Comparison of ENCODE assay signal across 38 cellular contexts in genomic region chr2:81984969-81985637, GRCh38.
"Had no signal": no experiment of that assay in that cellular context is flagged by ENCODE, and none has a peak within 500 bp of the region (broad histone marks: within the 10 kb centered on the region; RNA-seq: fewer than 3 reads in every experiment).

No MANE protein-coding gene starts in this region.

- H3K79me2 ChIP-seq: hepatocyte had no signal

- H3K4me1 Mint-ChIP-seq: activated CD4-positive, alpha-beta T cell treated with anti-CD3 and anti-CD28 coated beads, Interleukin-2, amount 10 ng/mL, durations not matched to agents 24 days and 14 days; central memory CD8-positive, alpha-beta T cell; natural killer cell had no signal

- H3K36me3 ChIP-seq: ovary, prostate gland, sigmoid colon, thyroid gland had no signal

- H3K27ac Mint-ChIP-seq: activated CD4-positive, alpha-beta memory T cell treated with anti-CD3 and anti-CD28 coated beads for 36 hours; activated CD4-positive, alpha-beta T cell treated with anti-CD3 and anti-CD28 coated beads, Interleukin-2, amount 10 ng/mL, durations not matched to agents 24 days and 14 days; activated T-helper 1 cell treated with anti-CD3 and anti-CD28 coated beads, Interleukin-12 subunit alpha, Interleukin-12 subunit beta, Interleukin-2, Interleukin-4 antibody, amounts not matched to agents 30 ng/mL and 10 ng/mL and 1 ng/mL, durations not matched to agents 14 hours and 24 hours and 36 hours; natural killer cell; stimulated activated naive CD8-positive, alpha-beta T cell treated with anti-CD3 and anti-CD28 coated beads, Interleukin-15, Interleukin-2, amounts not matched to agents 100 ng/mL and 50 ng/mL, for 24 hours; T-helper 1 cell treated with Interleukin-12 subunit alpha and Interleukin-12 subunit beta and Interleukin-4 antibody, amounts not matched to agents 30 μg/mL and 1 μg/mL, for 36 hours had no signal

- H3K9me3 Mint-ChIP-seq: activated T-helper 1 cell treated with anti-CD3 and anti-CD28 coated beads, Interleukin-12 subunit alpha, Interleukin-12 subunit beta, Interleukin-2, Interleukin-4 antibody, amounts not matched to agents 30 ng/mL and 10 ng/mL and 1 ng/mL, durations not matched to agents 14 hours and 24 hours and 36 hours had no signal

- H3K27ac ChIP-seq: epithelial cell of prostate, hepatocyte, ovary, prostate gland, sigmoid colon, thyroid gland, VCaP had no signal

- H3K4me3 Mint-ChIP-seq: activated CD4-positive, alpha-beta memory T cell treated with anti-CD3 and anti-CD28 coated beads for 36 hours; activated CD4-positive, alpha-beta T cell treated with anti-CD3 and anti-CD28 coated beads, Interleukin-2, amount 10 ng/mL, durations not matched to agents 24 days and 14 days; activated T-helper 1 cell treated with anti-CD3 and anti-CD28 coated beads, Interleukin-12 subunit alpha, Interleukin-12 subunit beta, Interleukin-2, Interleukin-4 antibody, amounts not matched to agents 30 ng/mL and 10 ng/mL and 1 ng/mL, durations not matched to agents 14 hours and 24 hours and 36 hours; central memory CD8-positive, alpha-beta T cell; natural killer cell; stimulated activated naive CD8-positive, alpha-beta T cell treated with anti-CD3 and anti-CD28 coated beads, Interleukin-15, Interleukin-2, amounts not matched to agents 100 ng/mL and 50 ng/mL, for 24 hours; T-helper 1 cell treated with Interleukin-12 subunit alpha and Interleukin-12 subunit beta and Interleukin-4 antibody, amounts not matched to agents 30 μg/mL and 1 μg/mL, for 36 hours had no signal

- H3K4me1 ChIP-seq: prostate gland, thyroid gland had no signal

- H2AFZ ChIP-seq: hepatocyte had no signal

- DNase-seq: activated CD4-positive, alpha-beta memory T cell treated with anti-CD3 and anti-CD28 coated beads for 36 hours; activated CD4-positive, alpha-beta T cell treated with anti-CD3 and anti-CD28 coated beads, Interleukin-2, amount 10 ng/mL, durations not matched to agents 24 days and 14 days; activated CD8-positive, alpha-beta memory T cell treated with anti-CD3 and anti-CD28 coated beads, Interleukin-2, amount 50 U/mL, for 4 hours; activated gamma-delta T cell treated with Interleukin-2 at 50 U/mL for 16 hours; activated naive CD4-positive, alpha-beta T cell treated with anti-CD3 and anti-CD28 coated beads, Interleukin-2, amount 50 U/mL, for 16 hours; activated T-cell treated with anti-CD3 and anti-CD28 coated beads, Interleukin-2, amount 50 U/mL, for 1 hour; amygdala; dermis blood vessel endothelial cell; effector CD4-positive, alpha-beta T cell; glutamatergic neuron; left colon; mesenchymal stem cell; natural killer cell; ovary; retina; sigmoid colon; SK-N-SH; small intestine; stimulated activated CD4-positive, alpha-beta T cell treated with anti-CD3 and anti-CD28 coated beads, Interleukin-15, amount 100 ng/mL, for 24 hours; stimulated activated CD4-positive, alpha-beta T cell treated with anti-CD3 and anti-CD28 coated beads, Interleukin-2, amount 100 ng/mL, for 24 hours; substantia nigra; SW 1271; T-helper 9 cell; thyroid gland had no signal

- H3K36me3 Mint-ChIP-seq: activated CD4-positive, alpha-beta memory T cell treated with anti-CD3 and anti-CD28 coated beads for 36 hours; natural killer cell had no signal

- H3K27me3 ChIP-seq: hepatocyte, ovary, sigmoid colon, thyroid gland had no signal

- H3K4me3 ChIP-seq: hepatocyte, ovary, prostate gland, sigmoid colon, thyroid gland had no signal

- FAIRE-seq: bronchial epithelial cell, colon, endometrium, frontal cortex, keratinocyte, small intestine, TTC549 had no signal

- H3K9ac ChIP-seq: SK-N-SH had no signal

- H3K27me3 Mint-ChIP-seq: activated CD4-positive, alpha-beta memory T cell treated with anti-CD3 and anti-CD28 coated beads for 36 hours; activated CD4-positive, alpha-beta T cell treated with anti-CD3 and anti-CD28 coated beads, Interleukin-2, amount 10 ng/mL, durations not matched to agents 24 days and 14 days; central memory CD8-positive, alpha-beta T cell; stimulated activated naive CD8-positive, alpha-beta T cell treated with anti-CD3 and anti-CD28 coated beads, Interleukin-15, Interleukin-2, amounts not matched to agents 100 ng/mL and 50 ng/mL, for 24 hours had no signal

- H3K9me3 ChIP-seq: ovary, prostate gland, sigmoid colon, SK-N-SH, thyroid gland had no signal

- H3K4me2 ChIP-seq: hepatocyte, SK-N-SH had no signal
